Comparison of ENCODE assay signal across 1 cellular context in genomic region chr6:145349950-145350510, GRCh38.
TF ChIP-seq lines count a peak whose summit lies in the region.

No MANE protein-coding gene starts in this region.

TF ChIP-seq in GM12878, 131 proteins besides CTCF, POLR2A, EP300 and RAD21 (continued from another document and continues in another):
- TF ChIP-seq IKZF2 (IDR thresholded peaks at IDR 0.05) (peak; percentile 55 to 70), YBX1 (IDR thresholded peaks at IDR 0.05) (no peak), PAX8 (IDR thresholded peaks at IDR 0.05) (no peak), ESRRA (IDR thresholded peaks at IDR 0.05; ENCODE audit: low read length) (peak; percentile 90), NR2F1 (conservative IDR thresholded peaks at IDR 0.05) (peak; percentile 53), HSF1 (IDR thresholded peaks at IDR 0.05; ENCODE audit: low read depth, low read length) (no peak), CBFB (IDR thresholded peaks at IDR 0.05; ENCODE audit: low read depth) (peak; percentile 56; the same call in 1 of the 2 replicates), ASH2L (IDR thresholded peaks at IDR 0.05; ENCODE audit: borderline replicate concordance, low read depth) (0 out of 2 replicates have a peak, but pooled peaks have one; percentile 49), CBX5 (IDR thresholded peaks at IDR 0.05; ENCODE audit: low read depth) (peak; percentile 45; the same call in 1 of the 2 replicates), YY1 (IDR thresholded peaks at IDR 0.05; ENCODE audit: low read depth, low read length) (no peak), ZNF274 (IDR thresholded peaks at IDR 0.05; ENCODE audit: insufficient read depth, insufficient read length) (no peak), TCF12 (IDR thresholded peaks at IDR 0.05; ENCODE audit: low read depth, low read length) (no peak), RFX5 (IDR thresholded peaks at IDR 0.05; ENCODE audit: low read depth, low read length) (no peak), MEF2A (IDR thresholded peaks at IDR 0.05; ENCODE audit: insufficient read depth, low read depth, low read length) (peak; percentile 99), RAD51 (IDR thresholded peaks at IDR 0.05) (no peak), SUPT20H (IDR thresholded peaks at IDR 0.05; ENCODE audit: borderline replicate concordance, control insufficient read depth, low read depth, low read length) (no peak), ZBTB4 (CRISPR knock-in tag; IDR thresholded peaks at IDR 0.05) (no peak), SPI1 (IDR thresholded peaks at IDR 0.05; ENCODE audit: borderline replicate concordance, insufficient read depth, low read depth, low read length) (no peak), MAX (IDR thresholded peaks at IDR 0.05; ENCODE audit: low read depth, low read length) (no peak; the same call in 1 of the 2 replicates), GABPA (IDR thresholded peaks at IDR 0.05; ENCODE audit: low read depth) (peak; percentile 66), ATF7 (IDR thresholded peaks at IDR 0.05; ENCODE audit: low read depth) (peak; percentile 94), HCFC1 (IDR thresholded peaks at IDR 0.05; ENCODE audit: low read length) (no peak), CEBPZ (IDR thresholded peaks at IDR 0.05; ENCODE audit: low read depth, low read length) (no peak), SMAD1 (IDR thresholded peaks at IDR 0.05; ENCODE audit: low read depth, partially characterized antibody) (no peak), RB1 (IDR thresholded peaks at IDR 0.05; ENCODE audit: borderline replicate concordance) (no peak), NKRF (conservative IDR thresholded peaks at IDR 0.05) (no peak), KDM1A (IDR thresholded peaks at IDR 0.05; ENCODE audit: borderline replicate concordance) (no peak), MTA2 (IDR thresholded peaks at IDR 0.05; ENCODE audit: low read depth) (peak; percentile 78), ATF3 (IDR thresholded peaks at IDR 0.05; ENCODE audit: borderline replicate concordance, extremely low read depth, low read depth, low read length) (no peak), RELB (IDR thresholded peaks at IDR 0.05; ENCODE audit: low read depth) (peak; percentile 72), REST (IDR thresholded peaks at IDR 0.05; ENCODE audit: low read depth, low read length) (no peak), CHD2 (IDR thresholded peaks at IDR 0.05; ENCODE audit: borderline replicate concordance, low read depth, low read length) (no peak), TARDBP (IDR thresholded peaks at IDR 0.05; ENCODE audit: borderline replicate concordance) (no peak), SMC3 (IDR thresholded peaks at IDR 0.05; ENCODE audit: borderline replicate concordance, low read length) (no peak), RUNX3 (IDR thresholded peaks at IDR 0.05; ENCODE audit: low read length) (peak; percentile 87), ELK1 (IDR thresholded peaks at IDR 0.05; ENCODE audit: low read depth, low read length) (no peak), E4F1 (IDR thresholded peaks at IDR 0.05; ENCODE audit: borderline replicate concordance, partially characterized antibody) (no peak), BCL3 (IDR thresholded peaks at IDR 0.05; ENCODE audit: borderline replicate concordance, insufficient read depth, low read depth, low read length, poor library complexity, severe bottlenecking) (peak; percentile 81)
